Comparison of ENCODE assay signal across 8 cellular contexts in the genomic region with DNA sequence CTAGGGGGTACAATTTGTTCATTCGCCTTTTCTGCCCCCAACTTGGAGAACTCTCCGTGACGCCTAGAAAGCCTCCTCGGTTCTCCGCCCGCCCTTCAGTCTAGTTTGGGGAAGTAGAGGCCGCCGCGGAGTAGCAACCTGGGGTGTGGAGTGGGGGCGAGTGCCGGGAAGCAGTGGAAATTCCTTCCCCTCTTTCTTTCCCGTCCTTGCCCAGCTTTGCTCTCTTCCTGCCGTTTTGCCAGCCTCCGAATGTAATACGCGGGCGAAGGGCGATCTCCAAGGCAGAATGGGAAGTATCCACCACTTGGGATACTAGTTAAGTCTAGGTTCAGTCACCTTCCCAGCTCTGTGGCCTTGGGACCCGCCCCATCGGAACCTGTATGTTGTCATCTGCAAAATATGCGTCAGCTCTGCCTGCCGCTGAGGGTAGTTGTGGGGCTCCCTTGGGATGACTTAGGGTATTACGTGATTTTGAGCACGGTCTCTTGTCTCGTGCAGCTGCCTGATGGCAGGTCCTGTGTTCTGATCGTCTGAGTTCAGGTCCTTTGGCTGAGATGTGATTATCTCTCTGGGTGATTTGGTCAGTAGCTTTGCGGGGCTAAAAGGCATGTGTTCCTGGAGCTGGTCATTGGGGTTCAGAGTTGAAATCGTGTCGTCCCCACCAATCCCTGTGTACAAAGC. TPM values are rescaled to one million over a fixed set of nuclear protein-coding genes. Genes with fewer than 3 reads are reported as not detected.
DNase-seq lines count a peak whose midpoint lies in the region; ATAC-seq, FAIRE-seq and TF ChIP-seq lines count a peak whose summit lies in the region.

No MANE protein-coding gene starts in this region.

- H3K4me3 Mint-ChIP-seq in activated CD8-positive, alpha-beta T cell treated with anti-CD3 and anti-CD28 coated beads, Interleukin-2, amount 10 ng/mL, durations not matched to agents 7 days and 5 days: peak overlapping the region; percentile 80
- peak overlapping the region; percentile 82 for H3K4me3 Mint-ChIP-seq in endodermal cell

- H3K4me2 ChIP-seq in BLaER1 treated with 17β-estradiol and CSF1 and Interleukin-3, amounts not matched to agents 10 nM and 100 nM: peak overlapping the region; percentile 81 to 98 (median 94)

- TF ChIP-seq CTCF in endodermal cell (conservative IDR thresholded peaks at IDR 0.05): no peak

- peaks cover 44% of the 10 kb centered on the region for H3K4me1 Mint-ChIP-seq in activated CD8-positive, alpha-beta T cell treated with anti-CD3 and anti-CD28 coated beads, Interleukin-2, amount 10 ng/mL, durations not matched to agents 7 days and 5 days (ENCODE audit: low read depth)
- peaks cover 18% of the 10 kb centered on the region for H3K4me1 Mint-ChIP-seq in endodermal cell

- WGBS in endodermal cell (ENCODE audit: insufficient coverage in 1 of 2, insufficient read length in 1 of 2), 2 experiments: 6% methylated on average over 16 to 29 of the region's 29 CpGs

- peaks cover 6% of the 10 kb centered on the region for H3K27me3 Mint-ChIP-seq in activated CD8-positive, alpha-beta T cell treated with anti-CD3 and anti-CD28 coated beads, Interleukin-2, amount 10 ng/mL, durations not matched to agents 7 days and 5 days (ENCODE audit: low read depth)
- H3K27me3 Mint-ChIP-seq in endodermal cell (ENCODE audit: insufficient read depth): peaks cover 54% of the 10 kb centered on the region

- peak overlapping the region; percentile 70 to 91 (median 86); a peak in 21 of 22 replicates for H3K27ac ChIP-seq in BLaER1 treated with 17β-estradiol and CSF1 and Interleukin-3, amounts not matched to agents 10 nM and 100 nM
- peak overlapping the region; percentile 51 for H3K27ac ChIP-seq in endodermal cell (ENCODE audit: low read depth, low read length)
- H3K27ac ChIP-seq in mucosa of rectum (ENCODE audit: low read depth in 2 of 2, low read length in 2 of 2): peak overlapping the region; percentile 52 to 63

- CTCF ChIA-PET in activated CD8-positive, alpha-beta T cell treated with anti-CD3 and anti-CD28 coated beads, Interleukin-2, amount 10 ng/mL, durations not matched to agents 7 days and 5 days (lab: Charles Lee): interaction anchor here (0.7 to 2.3 kb wide), 8 partner anchors 8 to 457 kb away, joined by 3 to 10 read pairs (median 6); no protein-coding TSS in a partner anchor

- H3K9me3 ChIP-seq in BLaER1 treated with 17β-estradiol and CSF1 and Interleukin-3, amounts not matched to agents 10 nM and 100 nM (replicated peaks in 1 of 11): peaks cover 0 to 11% (median 8%) of the 10 kb centered on the region in 11 experiments; a peak in 9 of 22 replicates
- H3K9me3 ChIP-seq in endodermal cell (ENCODE audit: control insufficient read depth, low read length): no peaks in the 10 kb centered on the region
- no peaks in the 10 kb centered on the region for H3K9me3 ChIP-seq in mucosa of rectum (ENCODE audit: control insufficient read depth in 2 of 2, low read length in 2 of 2)

- DNase-seq in GM19239 (ENCODE audit: insufficient read length, low spot score) (peak; percentile 28), NCI-H82 (lab: John Stamatoyannopoulos, UW) (peak; percentile 71), endodermal cell (peak; percentile 90)
- peak; percentile 75 for DNase-seq in activated CD8-positive, alpha-beta T cell treated with anti-CD3 and anti-CD28 coated beads, Interleukin-2, amount 10 ng/mL, durations not matched to agents 7 days and 5 days
- peak; percentile 79 for DNase-seq in stimulated activated CD8-positive, alpha-beta memory T cell treated with anti-CD3 and anti-CD28 coated beads, Interleukin-4, amount 100 ng/mL, for 48 hours

- FAIRE-seq in GM19239 (lab: Jason Lieb, UNC): peak; percentile 89

- peak overlapping the region; percentile 78 to 93 (median 86) for H3K9ac ChIP-seq in BLaER1 treated with 17β-estradiol and CSF1 and Interleukin-3, amounts not matched to agents 10 nM and 100 nM
- H3K9ac ChIP-seq in endodermal cell (ENCODE audit: extremely low read depth, low read length, poor library complexity, severe bottlenecking): peak overlapping the region; percentile 61
- H3K9ac ChIP-seq in mucosa of rectum (ENCODE audit: low read depth in 1 of 2, low read length in 2 of 2): peak overlapping the region; percentile 60 to 86

- H3K36me3 ChIP-seq in BLaER1 treated with 17β-estradiol and CSF1 and Interleukin-3, amounts not matched to agents 10 nM and 100 nM: no peaks in the 10 kb centered on the region
- no peaks in the 10 kb centered on the region for H3K36me3 ChIP-seq in endodermal cell (ENCODE audit: control insufficient read depth, insufficient read depth, low read length)
- H3K36me3 ChIP-seq in mucosa of rectum (ENCODE audit: control insufficient read depth in 2 of 2, insufficient read depth in 2 of 2, low read length in 2 of 2): no peaks in the 10 kb centered on the region

- H3K4me1 ChIP-seq in BLaER1 treated with 17β-estradiol and CSF1 and Interleukin-3, amounts not matched to agents 10 nM and 100 nM: peaks cover 29 to 47% (median 34%) of the 10 kb centered on the region in 10 experiments
- H3K4me1 ChIP-seq in endodermal cell (ENCODE audit: control insufficient read depth, insufficient read depth, low read length): no peaks in the 10 kb centered on the region
- H3K4me1 ChIP-seq in mucosa of rectum (ENCODE audit: control insufficient read depth in 2 of 2, insufficient read depth in 2 of 2, low read length in 2 of 2): peaks cover 7 to 14% of the 10 kb centered on the region in 2 donors

- H3K27me3 ChIP-seq in BLaER1 treated with 17β-estradiol and CSF1 and Interleukin-3, amounts not matched to agents 10 nM and 100 nM: peaks cover 0 to 7% (median 0%) of the 10 kb centered on the region in 11 experiments; a peak in 3 of 22 replicates
- H3K27me3 ChIP-seq in endodermal cell (ENCODE audit: control insufficient read depth, insufficient read depth, low read length, poor library complexity, severe bottlenecking) (peaks cover 79% of the 10 kb centered on the region), mucosa of rectum (ENCODE audit: control insufficient read depth in 2 of 2, insufficient read depth in 2 of 2, low read length in 2 of 2) (peaks cover 8% of the 10 kb centered on the region in 2 donors)

- H3K9me3 Mint-ChIP-seq in activated CD8-positive, alpha-beta T cell treated with anti-CD3 and anti-CD28 coated beads, Interleukin-2, amount 10 ng/mL, durations not matched to agents 7 days and 5 days (ENCODE audit: insufficient read depth): no peaks in the 10 kb centered on the region
- peaks cover 14% of the 10 kb centered on the region for H3K9me3 Mint-ChIP-seq in endodermal cell

- peaks cover 0 to 32% (median 4%) of the 10 kb centered on the region in 11 experiments; a peak in 7 of 22 replicates for H4K20me1 ChIP-seq in BLaER1 treated with 17β-estradiol and CSF1 and Interleukin-3, amounts not matched to agents 10 nM and 100 nM

- POLR2A ChIA-PET in activated CD8-positive, alpha-beta T cell treated with anti-CD3 and anti-CD28 coated beads, Interleukin-2, amount 10 ng/mL, durations not matched to agents 7 days and 5 days (lab: Charles Lee): interaction anchor here (1.1 kb wide), 1 partner anchor 12 kb away, joined by 4 read pairs; no protein-coding TSS in a partner anchor

- H3K4me3 ChIP-seq in BLaER1 treated with 17β-estradiol and CSF1 and Interleukin-3, amounts not matched to agents 10 nM and 100 nM: peak overlapping the region; percentile 71 to 90 (median 82)
- H3K4me3 ChIP-seq in endodermal cell (ENCODE audit: low read length) (peak overlapping the region; percentile 87), mucosa of rectum (ENCODE audit: low read length in 2 of 2) (peak overlapping the region; percentile 90 to 92)

- H3K36me3 Mint-ChIP-seq in activated CD8-positive, alpha-beta T cell treated with anti-CD3 and anti-CD28 coated beads, Interleukin-2, amount 10 ng/mL, durations not matched to agents 7 days and 5 days (ENCODE audit: low read depth): peaks cover 2% of the 10 kb centered on the region
- H3K36me3 Mint-ChIP-seq in endodermal cell (ENCODE audit: low read depth): no peaks in the 10 kb centered on the region

- H3K27ac Mint-ChIP-seq in activated CD8-positive, alpha-beta T cell treated with anti-CD3 and anti-CD28 coated beads, Interleukin-2, amount 10 ng/mL, durations not matched to agents 7 days and 5 days: peak overlapping the region; percentile 85
- H3K27ac Mint-ChIP-seq in endodermal cell: peak overlapping the region; percentile 67

- ATAC-seq in HG03439 (IDR thresholded peaks at IDR 0.05; ENCODE audit: unreplicated experiment): peak; percentile 68
- ATAC-seq in activated CD8-positive, alpha-beta T cell treated with anti-CD3 and anti-CD28 coated beads, Interleukin-2, amount 10 ng/mL, durations not matched to agents 7 days and 5 days: peak; percentile 64

RNA-seq across cellular contexts. Expression of gene PAM, which starts 0.7 kb away (rescaled TPM):
- total RNA-seq in activated CD8-positive, alpha-beta T cell treated with anti-CD3 and anti-CD28 coated beads, Interleukin-2, amount 10 ng/mL, durations not matched to agents 7 days and 5 days: 10 to 100 TPM; 16.1 to 16.3 TPM
- total RNA-seq in endodermal cell: 10 to 100 TPM; 32.9 to 38.2 TPM
- 165 TPM for polyA plus RNA-seq in endodermal cell (2013, experiment 1 of 2)
- 169 TPM for polyA plus RNA-seq in endodermal cell (2013, experiment 2 of 2)

Comparison
In these comparisons a context has a peak if more than half of its experiments do, and no peak if none do; other contexts are left out.
1. Peak in every context shown above with its lines: DNase-seq, ATAC-seq, H3K4me3 ChIP-seq and H3K27ac ChIP-seq.
2. DNase-seq: peak in every context shown above with its lines; median percentile 90 in endodermal cell; 79 in stimulated activated CD8-positive, alpha-beta memory T cell treated with anti-CD3 and anti-CD28 coated beads, Interleukin-4, amount 100 ng/mL, for 48 hours; 75 in activated CD8-positive, alpha-beta T cell treated with anti-CD3 and anti-CD28 coated beads, Interleukin-2, amount 10 ng/mL, durations not matched to agents 7 days and 5 days; 71 in NCI-H82; 28 in GM19239.